In genomic region chr9:132880311-132880661, GRCh38 we compare ENCODE assay signal across 13 cellular contexts. TPM values are rescaled to one million over a fixed set of nuclear protein-coding genes. Genes with fewer than 3 reads are reported as not detected.
DNase-seq lines count a peak whose midpoint lies in the region; ATAC-seq and TF ChIP-seq lines count a peak whose summit lies in the region.
"Had no signal": no experiment of that assay in that cellular context is flagged by ENCODE, and none has a peak within 500 bp of the region (broad histone marks: within the 10 kb centered on the region; RNA-seq: fewer than 3 reads in every experiment).

No MANE protein-coding gene starts in this region.

- H3K4me1 Mint-ChIP-seq in activated CD8-positive, alpha-beta T cell treated with anti-CD3 and anti-CD28 coated beads, Interleukin-2, amount 10 ng/mL, durations not matched to agents 7 days and 5 days (ENCODE audit: low read depth), result peaks cover 40% of the 10 kb centered on the region
- H3K4me1 Mint-ChIP-seq in activated CD8-positive, alpha-beta T cell treated with anti-CD3 and anti-CD28 coated beads for 36 hours (ENCODE audit: low read depth), result peaks cover 16% of the 10 kb centered on the region

- H3K9me3 Mint-ChIP-seq in activated CD8-positive, alpha-beta T cell treated with anti-CD3 and anti-CD28 coated beads, Interleukin-2, amount 10 ng/mL, durations not matched to agents 7 days and 5 days (ENCODE audit: insufficient read depth), result no peaks in the 10 kb centered on the region
- H3K9me3 Mint-ChIP-seq in activated CD8-positive, alpha-beta T cell treated with anti-CD3 and anti-CD28 coated beads for 36 hours, result no peaks in the 10 kb centered on the region

- peaks cover 0 to 15% (median 0%) of the 10 kb centered on the region in 3 donors for H3K36me3 ChIP-seq in esophagus squamous epithelium
- H3K36me3 ChIP-seq in A673 (ENCODE audit: insufficient read depth, low read length, poor library complexity, severe bottlenecking), result no peaks in the 10 kb centered on the region
- H3K36me3 ChIP-seq: uterus had no signal

- H3K9me3 ChIP-seq in esophagus squamous epithelium (no peaks in the 10 kb centered on the region), A673 (ENCODE audit: low read depth, low read length, poor library complexity, severe bottlenecking) (no peaks in the 10 kb centered on the region)
- H3K9me3 ChIP-seq: uterus had no signal

- H3K27ac Mint-ChIP-seq in activated CD8-positive, alpha-beta T cell treated with anti-CD3 and anti-CD28 coated beads, Interleukin-2, amount 10 ng/mL, durations not matched to agents 7 days and 5 days, result peak overlapping the region; percentile 87
- no peak overlapping the region for H3K27ac Mint-ChIP-seq in activated CD8-positive, alpha-beta T cell treated with anti-CD3 and anti-CD28 coated beads for 36 hours

- POLR2A ChIA-PET in activated CD8-positive, alpha-beta T cell treated with anti-CD3 and anti-CD28 coated beads, Interleukin-2, amount 10 ng/mL, durations not matched to agents 7 days and 5 days (lab: Charles Lee), result interaction anchor here (0.8 to 2.5 kb wide), 5 partner anchors 8 to 29 kb away, joined by 3 to 15 read pairs (median 6); no protein-coding TSS in a partner anchor
- POLR2A ChIA-PET in activated CD8-positive, alpha-beta T cell treated with anti-CD3 and anti-CD28 coated beads for 36 hours (lab: Charles Lee), result interaction anchor here (0.5 to 1.2 kb wide), 5 partner anchors 14 to 173 kb away, joined by 3 to 5 read pairs (median 3); no protein-coding TSS in a partner anchor
- POLR2A ChIA-PET in A673 (lab: Charles Lee; ENCODE audit: low non-redundant PET), result no interaction called here

- H3K36me3 Mint-ChIP-seq in activated CD8-positive, alpha-beta T cell treated with anti-CD3 and anti-CD28 coated beads, Interleukin-2, amount 10 ng/mL, durations not matched to agents 7 days and 5 days (ENCODE audit: low read depth), result peaks cover 4% of the 10 kb centered on the region
- H3K36me3 Mint-ChIP-seq in activated CD8-positive, alpha-beta T cell treated with anti-CD3 and anti-CD28 coated beads for 36 hours (ENCODE audit: low read depth), result no peaks in the 10 kb centered on the region

- peaks cover 5% of the 10 kb centered on the region for H3K27me3 Mint-ChIP-seq in activated CD8-positive, alpha-beta T cell treated with anti-CD3 and anti-CD28 coated beads, Interleukin-2, amount 10 ng/mL, durations not matched to agents 7 days and 5 days (ENCODE audit: low read depth)
- no peaks in the 10 kb centered on the region for H3K27me3 Mint-ChIP-seq in activated CD8-positive, alpha-beta T cell treated with anti-CD3 and anti-CD28 coated beads for 36 hours

- no peak for TF ChIP-seq POLR2A in esophagus squamous epithelium (IDR thresholded peaks at IDR 0.05)

- BruUV-seq in A673 (replicated peaks; lab: Mats Ljungman, UMichigan), result no TSS peak

- intact Hi-C loops in activated CD8-positive, alpha-beta T cell treated with anti-CD3 and anti-CD28 coated beads for 36 hours (cut with micrococcal nuclease), result no loop called here
- intact Hi-C loops in esophagus squamous epithelium (cut with DNase I), result no loop called here
- intact Hi-C loops in A673 (cut with micrococcal nuclease; ENCODE audit: unreplicated experiment), result no loop called here

- H3K27ac ChIP-seq in esophagus squamous epithelium, result peak overlapping the region; percentile 89 to 97 (median 93)
- peak overlapping the region in 19 of 21 experiments; percentile 40 to 96 (median 90) for H3K27ac ChIP-seq in skin epidermis
- H3K27ac ChIP-seq in A673 (ENCODE audit: low read depth, low read length, poor library complexity, severe bottlenecking), result no peak overlapping the region
- H3K27ac ChIP-seq: uterus had no signal

- H3K27me3 ChIP-seq in esophagus squamous epithelium (no peaks in the 10 kb centered on the region), A673 (replicated peaks; ENCODE audit: insufficient read depth, low read depth, low read length, poor library complexity) (no peaks in the 10 kb centered on the region)
- H3K27me3 ChIP-seq: uterus had no signal

- H3K4me1 ChIP-seq in esophagus squamous epithelium (peaks cover 6 to 33% (median 13%) of the 10 kb centered on the region in 3 donors), A673 (ENCODE audit: insufficient read depth, low read length, poor library complexity, severe bottlenecking) (no peaks in the 10 kb centered on the region)
- H3K4me1 ChIP-seq: uterus had no signal

- peak overlapping the region; percentile 95 for H3K4me3 ChIP-seq in Jurkat, Clone E6-1 (ENCODE audit: low read length)
- H3K4me3 ChIP-seq in esophagus squamous epithelium (no peak overlapping the region), skin epidermis (no peak overlapping the region), A673 (ENCODE audit: low read depth, low read length, poor library complexity, severe bottlenecking) (no peak overlapping the region)
- H3K4me3 ChIP-seq: uterus had no signal

- DNase-seq in activated CD8-positive, alpha-beta T cell treated with anti-CD3 and anti-CD28 coated beads, Interleukin-2, amount 10 ng/mL, durations not matched to agents 7 days and 5 days, result no peak
- no peak for DNase-seq in activated CD8-positive, alpha-beta T cell treated with anti-CD3 and anti-CD28 coated beads for 36 hours
- DNase-seq in Jurkat, Clone E6-1 (ENCODE audit: low read depth, low spot score), result no peak
- no peak for DNase-seq in esophagus squamous epithelium (lab: John Stamatoyannopoulos, UW)
- DNase-seq in NCI-H2171 treated with DMSO at 0.1 percent for 48 hours (lab: John Stamatoyannopoulos, UW), result no peak
- no peak for DNase-seq in activated CD4-positive, CD25-positive, alpha-beta regulatory T cell (lab: John Stamatoyannopoulos, UW)
- no peak for DNase-seq in A673 (ENCODE audit: low spot score)
- DNase-seq: effector CD8-positive, alpha-beta T cell; HCEC 1CT; NCI-H526; stimulated activated CD4-positive, alpha-beta T cell treated with anti-CD3 and anti-CD28 coated beads, Interleukin-12 subunit alpha, Interleukin-12 subunit beta, amount 100 ng/mL, for 4 hours; uterus had no signal

- H3K4me3 Mint-ChIP-seq in activated CD8-positive, alpha-beta T cell treated with anti-CD3 and anti-CD28 coated beads, Interleukin-2, amount 10 ng/mL, durations not matched to agents 7 days and 5 days, result peak overlapping the region; percentile 80
- no peak overlapping the region for H3K4me3 Mint-ChIP-seq in activated CD8-positive, alpha-beta T cell treated with anti-CD3 and anti-CD28 coated beads for 36 hours

- CTCF ChIA-PET in activated CD8-positive, alpha-beta T cell treated with anti-CD3 and anti-CD28 coated beads, Interleukin-2, amount 10 ng/mL, durations not matched to agents 7 days and 5 days (lab: Charles Lee), result interaction anchor here (1.2 to 2.3 kb wide), 3 partner anchors 17 to 31 kb away, joined by 4 to 18 read pairs (median 17); no protein-coding TSS in a partner anchor
- CTCF ChIA-PET in activated CD8-positive, alpha-beta T cell treated with anti-CD3 and anti-CD28 coated beads for 36 hours (lab: Charles Lee), result interaction anchor here (1.1 to 2.0 kb wide), 5 partner anchors 20 to 142 kb away, joined by 3 to 8 read pairs (median 4); no protein-coding TSS in a partner anchor
- CTCF ChIA-PET in A673 (lab: Charles Lee), result no interaction called here

- no peak for TF ChIP-seq CTCF in activated CD8-positive, alpha-beta T cell treated with anti-CD3 and anti-CD28 coated beads for 36 hours (IDR thresholded peaks at IDR 0.05)
- no peak for TF ChIP-seq CTCF in esophagus squamous epithelium (IDR thresholded peaks at IDR 0.05)
- TF ChIP-seq CTCF in A673 (conservative IDR thresholded peaks at IDR 0.05; ENCODE audit: low read depth, low read length), result no peak

- no peak for ATAC-seq in activated CD8-positive, alpha-beta T cell treated with anti-CD3 and anti-CD28 coated beads, Interleukin-2, amount 10 ng/mL, durations not matched to agents 7 days and 5 days
- no peak for ATAC-seq in activated CD8-positive, alpha-beta T cell treated with anti-CD3 and anti-CD28 coated beads for 36 hours

- WGBS in esophagus squamous epithelium, 2 donors, result 58 to 78% methylated on average over 6 to 7 of the region's 7 CpGs

RNA-seq across cellular contexts. Expression of gene SPACA9, which starts 1.6 kb away (rescaled TPM):
- total RNA-seq in activated CD8-positive, alpha-beta T cell treated with anti-CD3 and anti-CD28 coated beads, Interleukin-2, amount 10 ng/mL, durations not matched to agents 7 days and 5 days, result 1 to 10 TPM; 6.0 to 7.7 TPM
- total RNA-seq in activated CD8-positive, alpha-beta T cell treated with anti-CD3 and anti-CD28 coated beads for 36 hours, result 1 to 10 TPM; 1.9 to 3.2 TPM
- polyA plus RNA-seq in Jurkat, Clone E6-1 (2012; ENCODE audit: insufficient read depth, insufficient read length), result 28.5 TPM
- 1 to 10 TPM; 2.0 to 6.2 (median 3.9) TPM for total RNA-seq in esophagus squamous epithelium
- 2.1 and 4.3 TPM in 2 replicates for total RNA-seq in A673 (2021)

RNA-seq across cellular contexts. Expression of gene AK8, which starts 2.2 kb away (rescaled TPM):
- under 1 TPM in 1 of 2 experiments, not detected in 1; 0.39 TPM for total RNA-seq in activated CD8-positive, alpha-beta T cell treated with anti-CD3 and anti-CD28 coated beads, Interleukin-2, amount 10 ng/mL, durations not matched to agents 7 days and 5 days
- total RNA-seq in activated CD8-positive, alpha-beta T cell treated with anti-CD3 and anti-CD28 coated beads for 36 hours, result not detected
- polyA plus RNA-seq in Jurkat, Clone E6-1 (2012; ENCODE audit: insufficient read depth, insufficient read length), result 1.3 TPM
- total RNA-seq in esophagus squamous epithelium (1 to 10 TPM in 1 of 4 donors, under 1 TPM in 2, not detected in 1; 0.38 to 1.1 (median 0.48) TPM), A673 (2021) (0.92 TPM in 1 of 2 replicates, not detected in the other)
